8 cellular contexts compared by ENCODE assay signal in genomic region chr1:51234721-51235425, GRCh38. TPM values are rescaled to one million over a fixed set of nuclear protein-coding genes. Genes with fewer than 3 reads are reported as not detected.
DNase-seq lines count a peak whose midpoint lies in the region; FAIRE-seq and TF ChIP-seq lines count a peak whose summit lies in the region.

No MANE protein-coding gene starts in this region.

- TF ChIP-seq CTCF in GM10266 (IDR thresholded peaks at IDR 0.05; ENCODE audit: control insufficient read depth, insufficient read depth, low read depth, missing control alignments), result no peak
- no peak for TF ChIP-seq CTCF in HFFc6 (IDR thresholded peaks at IDR 0.05)

- FAIRE-seq in small intestine (lab: Jason Lieb, UNC), result no peak

- H3K27me3 ChIP-seq in small intestine (ENCODE audit: control insufficient read depth in 2 of 2, insufficient read depth in 2 of 2, low read length in 2 of 2), result no peaks in the 10 kb centered on the region

- H3K4me3 ChIP-seq in small intestine (ENCODE audit: low read depth in 1 of 2, low read length in 2 of 2), result no peak overlapping the region

- peak overlapping the region; percentile 27 to 96 for H3K27ac ChIP-seq in small intestine (ENCODE audit: low read depth in 1 of 2, low read length in 1 of 2)

- H3K4me3 Mint-ChIP-seq in HFFc6, result peak overlapping the region; percentile 90

- no peaks in the 10 kb centered on the region for H3K9me3 ChIP-seq in small intestine (ENCODE audit: control insufficient read depth, low read depth)

- no peaks in the 10 kb centered on the region for H3K36me3 ChIP-seq in small intestine (ENCODE audit: control insufficient read depth in 2 of 2, insufficient read depth in 2 of 2, low read length in 2 of 2)

- no peaks in the 10 kb centered on the region for H3K9me3 Mint-ChIP-seq in HFFc6

- H3K27me3 Mint-ChIP-seq in HFFc6 (ENCODE audit: insufficient read depth), result peaks cover 4% of the 10 kb centered on the region

- 38 to 61% (median 48%) methylated on average over 8 of the region's 8 CpGs for WGBS in small intestine, 3 donors

- H3K27ac Mint-ChIP-seq in HFFc6, result peak overlapping the region; percentile 90

- H3K36me3 Mint-ChIP-seq in HFFc6 (ENCODE audit: low read depth), result no peaks in the 10 kb centered on the region

- peak; percentile 73 for DNase-seq in GM10266 (ENCODE audit: extremely low spot score)
- DNase-seq in HFFc6, result peak; percentile 48
- DNase-seq in NAMALWA (ENCODE audit: low spot score), result peak; percentile 95
- DNase-seq in SK-N-DZ (ENCODE audit: low spot score), result peak; percentile 19
- DNase-seq in amniotic stem cell (lab: John Stamatoyannopoulos, UW), result peak; percentile 30
- peak; percentile 18 for DNase-seq in iPS-NIHi11 (ENCODE audit: low spot score)
- DNase-seq in small intestine, result peak; percentile 75
- DNase-seq in dedifferentiated amniotic fluid mesenchymal stem cell (ENCODE audit: extremely low spot score), result no peak

- H3K4me1 ChIP-seq in small intestine (ENCODE audit: control insufficient read depth in 2 of 2, insufficient read depth in 1 of 2, low read depth in 1 of 2, low read length in 1 of 2), result peaks cover 2 to 3% of the 10 kb centered on the region in 2 donors

- peaks cover 19% of the 10 kb centered on the region for H3K4me1 Mint-ChIP-seq in HFFc6 (ENCODE audit: low read depth)

RNA-seq across cellular contexts. Expression of gene RNF11, which starts 1.2 kb away (rescaled TPM):
- 100 to 1,000 TPM; 114 to 147 (median 128) TPM for total RNA-seq in HFFc6 (2021; fragmentation: NEBNext Ultra II Directional; extraction: Animal tissue kit (Norgen Biotek cat#: 25700))
- 23.8 and 27.2 TPM in 2 replicates for polyA plus RNA-seq in SK-N-DZ (2014; cell fraction: cytosol; rRNA removed)
- 17.2 and 28.5 TPM in 2 replicates for polyA plus RNA-seq in SK-N-DZ (2014; cell fraction: nucleus; rRNA removed)
- polyA plus RNA-seq in small intestine, result 10 to 100 TPM; 41.9 to 88.6 (median 74.6) TPM
